15 cellular contexts compared by ENCODE assay signal in the genomic region with DNA sequence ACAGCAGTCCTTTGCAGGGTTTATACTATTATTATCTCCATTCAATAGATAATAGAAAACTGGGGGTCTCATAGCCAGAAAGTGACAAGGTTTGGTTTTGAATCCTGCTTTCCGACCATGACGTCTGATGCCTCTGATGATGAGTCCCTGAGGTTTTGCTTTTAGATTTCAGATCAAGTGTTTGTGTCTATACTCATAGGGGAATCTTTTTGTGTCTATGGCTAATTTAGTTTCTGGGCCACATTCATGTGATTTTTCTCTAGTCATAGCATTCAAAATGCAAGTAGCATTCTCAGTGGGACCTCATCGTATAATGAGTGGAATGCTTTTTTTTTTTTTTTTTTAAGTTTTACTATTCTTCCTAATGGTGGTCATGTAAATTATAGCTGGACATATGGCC.
A peak's percentile ranks its signal among the peaks of the same experiment; 100 is the strongest.
DNase-seq lines count a peak whose midpoint lies in the region; ATAC-seq and TF ChIP-seq lines count a peak whose summit lies in the region.
"Had no signal": no experiment of that assay in that cellular context is flagged by ENCODE, and none has a peak within 500 bp of the region (broad histone marks: within the 10 kb centered on the region; RNA-seq: fewer than 3 reads in every experiment).

No MANE protein-coding gene starts in this region.

- no peak for DNase-seq in activated naive CD4-positive, alpha-beta T cell treated with anti-CD3 and anti-CD28 coated beads, Interleukin-2, amount 50 U/mL, for 16 hours
- DNase-seq in GM20000 (ENCODE audit: low spot score) (peak; percentile 46), NCI-H345 treated with DMSO at 0.1 percent for 48 hours (lab: John Stamatoyannopoulos, UW; ENCODE audit: unreplicated experiment) (no peak), NCI-H524 treated with DMSO at 0.1 percent for 48 hours (lab: John Stamatoyannopoulos, UW) (no peak)
- DNase-seq in activated naive CD4-positive, alpha-beta T cell treated with anti-CD3 and anti-CD28 coated beads, Interleukin-2, amount 50 U/mL, for 72 hours (ENCODE audit: low spot score in 2 of 2): no peak
- no peak for DNase-seq in stimulated activated effector memory CD8-positive, alpha-beta T cell treated with anti-CD3 and anti-CD28 coated beads, Interleukin-12 subunit alpha, Interleukin-12 subunit beta, amount 100 ng/mL, for 72 hours (ENCODE audit: low spot score in 2 of 2)
- DNase-seq: anterior cingulate cortex; COR-L47; effector CD4-positive, alpha-beta T cell; left ventricle myocardium superior; NCI-H1417; occipital lobe had no signal

- peak overlapping the region; percentile 66 for H3K27ac Mint-ChIP-seq in activated naive CD4-positive, alpha-beta T cell treated with anti-CD3 and anti-CD28 coated beads, Interleukin-2, amount 50 U/mL, for 24 hours
- peak overlapping the region in 1 of 2 donors; percentile 90 for H3K27ac Mint-ChIP-seq in activated naive CD4-positive, alpha-beta T cell treated with anti-CD3 and anti-CD28 coated beads, Interleukin-2, amount 50 U/mL, for 72 hours
- peak overlapping the region; percentile 24 for H3K27ac Mint-ChIP-seq in stimulated activated effector memory CD8-positive, alpha-beta T cell treated with anti-CD3 and anti-CD28 coated beads, Interleukin-12 subunit alpha, Interleukin-12 subunit beta, amount 100 ng/mL, for 72 hours

- no peaks in the 10 kb centered on the region for H3K9me3 Mint-ChIP-seq in activated naive CD4-positive, alpha-beta T cell treated with anti-CD3 and anti-CD28 coated beads, Interleukin-2, amount 50 U/mL, for 24 hours
- H3K9me3 Mint-ChIP-seq in activated naive CD4-positive, alpha-beta T cell treated with anti-CD3 and anti-CD28 coated beads, Interleukin-2, amount 50 U/mL, for 72 hours: no peaks in the 10 kb centered on the region
- H3K9me3 Mint-ChIP-seq in stimulated activated effector memory CD8-positive, alpha-beta T cell treated with anti-CD3 and anti-CD28 coated beads, Interleukin-12 subunit alpha, Interleukin-12 subunit beta, amount 100 ng/mL, for 72 hours: no peaks in the 10 kb centered on the region

- no peak overlapping the region for H3K4me3 Mint-ChIP-seq in activated naive CD4-positive, alpha-beta T cell treated with anti-CD3 and anti-CD28 coated beads, Interleukin-2, amount 50 U/mL, for 24 hours
- H3K4me3 Mint-ChIP-seq in stimulated activated effector memory CD8-positive, alpha-beta T cell treated with anti-CD3 and anti-CD28 coated beads, Interleukin-12 subunit alpha, Interleukin-12 subunit beta, amount 100 ng/mL, for 72 hours: peak overlapping the region; percentile 20

- peaks cover 83% of the 10 kb centered on the region for H3K4me1 Mint-ChIP-seq in activated naive CD4-positive, alpha-beta T cell treated with anti-CD3 and anti-CD28 coated beads, Interleukin-2, amount 50 U/mL, for 24 hours
- peaks cover 62% of the 10 kb centered on the region for H3K4me1 Mint-ChIP-seq in stimulated activated effector memory CD8-positive, alpha-beta T cell treated with anti-CD3 and anti-CD28 coated beads, Interleukin-12 subunit alpha, Interleukin-12 subunit beta, amount 100 ng/mL, for 72 hours

- H3K27me3 Mint-ChIP-seq in activated naive CD4-positive, alpha-beta T cell treated with anti-CD3 and anti-CD28 coated beads, Interleukin-2, amount 50 U/mL, for 24 hours: no peaks in the 10 kb centered on the region

- H3K36me3 Mint-ChIP-seq in activated naive CD4-positive, alpha-beta T cell treated with anti-CD3 and anti-CD28 coated beads, Interleukin-2, amount 50 U/mL, for 24 hours: peaks cover 12% of the 10 kb centered on the region
- H3K36me3 Mint-ChIP-seq in activated naive CD4-positive, alpha-beta T cell treated with anti-CD3 and anti-CD28 coated beads, Interleukin-2, amount 50 U/mL, for 72 hours: peaks cover 0 to 27% of the 10 kb centered on the region in 2 donors
- peaks cover 23% of the 10 kb centered on the region for H3K36me3 Mint-ChIP-seq in stimulated activated effector memory CD8-positive, alpha-beta T cell treated with anti-CD3 and anti-CD28 coated beads, Interleukin-12 subunit alpha, Interleukin-12 subunit beta, amount 100 ng/mL, for 72 hours

- no peak for TF ChIP-seq CTCF in GM20000 (IDR thresholded peaks at IDR 0.05; ENCODE audit: extremely low read depth, missing control alignments)

- ATAC-seq in activated naive CD4-positive, alpha-beta T cell treated with anti-CD3 and anti-CD28 coated beads, Interleukin-2, amount 50 U/mL, for 72 hours: peak; percentile 83 to 91
- peak; percentile 90 for ATAC-seq in stimulated activated effector memory CD8-positive, alpha-beta T cell treated with anti-CD3 and anti-CD28 coated beads, Interleukin-12 subunit alpha, Interleukin-12 subunit beta, amount 100 ng/mL, for 72 hours
- no peak for ATAC-seq in GM18498 (IDR thresholded peaks at IDR 0.05; ENCODE audit: unreplicated experiment)
- ATAC-seq: left ventricle myocardium superior, Panc1 had no signal
